ENCODE assay signal across 19 cellular contexts in genomic region chr2:214781226-214781625, GRCh38. TPM values are rescaled to one million over a fixed set of nuclear protein-coding genes. Genes with fewer than 3 reads are reported as not detected.
DNase-seq lines count a peak whose midpoint lies in the region; ATAC-seq and TF ChIP-seq lines count a peak whose summit lies in the region.
"Had no signal": no experiment of that assay in that cellular context is flagged by ENCODE, and none has a peak within 500 bp of the region (broad histone marks: within the 10 kb centered on the region; RNA-seq: fewer than 3 reads in every experiment).

No MANE protein-coding gene starts in this region.

- H3K9me3 ChIP-seq in Caco-2, result peaks cover 5% of the 10 kb centered on the region; the same call in 1 of the 2 replicates

- H3K4me3 ChIP-seq in AG09309 (ENCODE audit: control insufficient read depth, low read depth, low read length) (no peak overlapping the region), Caco-2 (ENCODE audit: low read depth, low read length) (no peak overlapping the region), fibroblast of villous mesenchyme (ENCODE audit: low read depth, low read length) (no peak overlapping the region)
- H3K4me3 ChIP-seq: A549, BLaER1, GM23248 had no signal

- no peak for TF ChIP-seq CTCF in AG09309 (IDR thresholded peaks at IDR 0.05; ENCODE audit: control insufficient read depth, insufficient read depth, low read depth, low read length, missing control alignments)
- TF ChIP-seq CTCF in Caco-2 (IDR thresholded peaks at IDR 0.05; ENCODE audit: insufficient read depth in 1 of 2, low read depth in 1 of 2, low read length in 1 of 2, severe bottlenecking in 1 of 2, unreplicated experiment in 1 of 2), result no peak
- no peak for TF ChIP-seq CTCF in HFFc6 (IDR thresholded peaks at IDR 0.05)
- TF ChIP-seq CTCF in fibroblast of villous mesenchyme (IDR thresholded peaks at IDR 0.05; ENCODE audit: insufficient read depth, low read depth, low read length), result no peak

- H3K4me3 Mint-ChIP-seq in Caco-2 (ENCODE audit: unreplicated experiment), result no peak overlapping the region
- peak overlapping the region; percentile 23; the same call in 1 of the 2 replicates for H3K4me3 Mint-ChIP-seq in HFFc6
- H3K4me3 Mint-ChIP-seq: CD4-positive, CD25-positive, alpha-beta regulatory T cell; CD8-positive, alpha-beta T cell had no signal

- H3K27me3 ChIP-seq in Caco-2 (replicated peaks; ENCODE audit: control insufficient read depth, insufficient read depth, low read length), result no peaks in the 10 kb centered on the region
- H3K27me3 ChIP-seq: BLaER1 had no signal

- CTCF ChIA-PET in Caco-2 (lab: Charles Lee), result no interaction called here

- POLR2A ChIA-PET in Caco-2 (lab: Charles Lee), result no interaction called here

- ATAC-seq in GM21526 (IDR thresholded peaks at IDR 0.05; ENCODE audit: low FRiP score, unreplicated experiment), result no peak
- ATAC-seq: A549; CD8-positive, alpha-beta T cell had no signal

- H3K27ac Mint-ChIP-seq in Caco-2 (ENCODE audit: unreplicated experiment), result no peak overlapping the region
- H3K27ac Mint-ChIP-seq in HFFc6, result peak overlapping the region; percentile 36; the same call in 1 of the 2 replicates
- H3K27ac Mint-ChIP-seq: CD4-positive, CD25-positive, alpha-beta regulatory T cell; CD8-positive, alpha-beta T cell had no signal

- TSS peak; percentile 29 for BruUV-seq in Caco-2 (replicated peaks; lab: Mats Ljungman, UMichigan)

- H3K4me1 Mint-ChIP-seq in Caco-2 (ENCODE audit: low read depth, unreplicated experiment), result no peaks in the 10 kb centered on the region
- H3K4me1 Mint-ChIP-seq in HFFc6 (ENCODE audit: low read depth), result peaks cover 29% of the 10 kb centered on the region

- H3K9me3 Mint-ChIP-seq in Caco-2 (ENCODE audit: unreplicated experiment) (peaks cover 21% of the 10 kb centered on the region), HFFc6 (peaks cover 21% of the 10 kb centered on the region)

- H3K36me3 ChIP-seq in Caco-2 (ENCODE audit: control insufficient read depth, insufficient read depth, low read length), result no peaks in the 10 kb centered on the region; the same call in 1 of the 2 replicates

- no peaks in the 10 kb centered on the region for H3K4me1 ChIP-seq in Caco-2
- H3K4me1 ChIP-seq: A549, BLaER1 had no signal

- intact Hi-C loops in Caco-2 (cut with micrococcal nuclease; ENCODE audit: unreplicated experiment), result no loop called here

- H3K36me3 Mint-ChIP-seq in Caco-2 (ENCODE audit: insufficient read depth, unreplicated experiment) (peaks cover 53% of the 10 kb centered on the region), HFFc6 (ENCODE audit: low read depth) (peaks cover 74% of the 10 kb centered on the region)

- DNase-seq in AG09309 (ENCODE audit: low read depth) (peak; percentile 14), Caco-2 (no peak), HFFc6 (no peak), fibroblast of villous mesenchyme (ENCODE audit: low read depth) (peak; percentile 59), NCI-H1930 (lab: John Stamatoyannopoulos, UW) (no peak), NCI-H1694 (lab: John Stamatoyannopoulos, UW) (no peak)
- DNase-seq: 8988T; ACHN; CD4-positive, CD25-positive, alpha-beta regulatory T cell; CD8-positive, alpha-beta T cell; DMS 273 treated with DMSO at 0.1 percent for 48 hours; DMS79; GF-D8; GM23248; H7; HCEC 1CT had no signal

- H3K27me3 Mint-ChIP-seq in Caco-2 (ENCODE audit: insufficient read depth, unreplicated experiment), result no peaks in the 10 kb centered on the region
- H3K27me3 Mint-ChIP-seq in HFFc6 (ENCODE audit: insufficient read depth), result no peaks in the 10 kb centered on the region; the same call in 1 of the 2 replicates
- H3K27me3 Mint-ChIP-seq: CD4-positive, CD25-positive, alpha-beta regulatory T cell had no signal

RNA-seq across cellular contexts. Expression of gene BARD1, which starts 28.3 kb away (rescaled TPM):
- 23.8 and 26.1 TPM in 2 replicates for total RNA-seq in Caco-2 (2022)
- 10 to 100 TPM in 5 of 6 experiments, 1 to 10 TPM in 1; 9.7 to 21.2 (median 15.1) TPM for total RNA-seq in HFFc6 (2021; fragmentation: NEBNext Ultra II Directional; extraction: Animal tissue kit (Norgen Biotek cat#: 25700))
- total RNA-seq in fibroblast of villous mesenchyme, result 25.8 and 41.0 TPM in 2 replicates

Comparison
In these comparisons a context has a peak if more than half of its experiments do, and no peak if none do; other contexts are left out.
1. DNase-seq: peak in AG09309 (single experiment) and fibroblast of villous mesenchyme (single experiment); none in Caco-2 (0 of 2), HFFc6 (single experiment), NCI-H1930 (0 of 2) and NCI-H1694 (single experiment).